Comparison of ENCODE assay signal across 23 cellular contexts in genomic region chr7:131532570-131533091, GRCh38. TPM values are rescaled to one million over a fixed set of nuclear protein-coding genes. Genes with fewer than 3 reads are reported as not detected.
DNase-seq lines count a peak whose midpoint lies in the region; ATAC-seq and TF ChIP-seq lines count a peak whose summit lies in the region.
"Had no signal": no experiment of that assay in that cellular context is flagged by ENCODE, and none has a peak within 500 bp of the region (broad histone marks: within the 10 kb centered on the region; RNA-seq: fewer than 3 reads in every experiment).

No MANE protein-coding gene starts in this region.

- no peaks in the 10 kb centered on the region for H3K36me3 ChIP-seq in Caco-2 (ENCODE audit: control insufficient read depth, insufficient read depth, low read length)
- H3K36me3 ChIP-seq in psoas muscle (ENCODE audit: insufficient read depth in 1 of 2, low read depth in 1 of 2) = no peaks in the 10 kb centered on the region
- H3K36me3 ChIP-seq: SJCRH30 had no signal

- WGBS in psoas muscle, 3 donors = 65 to 80% (median 77%) methylated on average over 10 of the region's 10 CpGs

- intact Hi-C loops in Caco-2 (cut with micrococcal nuclease; ENCODE audit: unreplicated experiment) (no loop called here), psoas muscle (cut with DNase I) (no loop called here)

- POLR2A ChIA-PET in Caco-2 (lab: Charles Lee) = no interaction called here

- BruUV-seq in Caco-2 (replicated peaks; lab: Mats Ljungman, UMichigan) = no TSS peak

- H3K27me3 ChIP-seq in Caco-2 (replicated peaks; ENCODE audit: control insufficient read depth, insufficient read depth, low read length) = no peaks in the 10 kb centered on the region
- no peaks in the 10 kb centered on the region for H3K27me3 ChIP-seq in layer of hippocampus (ENCODE audit: control insufficient read depth, insufficient read depth, low read length)
- H3K27me3 ChIP-seq in psoas muscle (ENCODE audit: insufficient read depth in 3 of 3, low read length in 2 of 3) = no peaks in the 10 kb centered on the region
- H3K27me3 ChIP-seq: SJCRH30 had no signal

- H3K4me3 Mint-ChIP-seq in Caco-2 (ENCODE audit: unreplicated experiment) = no peak overlapping the region
- no peak overlapping the region for H3K4me3 Mint-ChIP-seq in chondrocyte (ENCODE audit: unreplicated experiment)
- H3K4me3 Mint-ChIP-seq: activated T-cell treated with anti-CD3 and anti-CD28 coated beads, Interleukin-2, amount 50 U/mL, for 24 hours; B cell; natural killer cell treated with Interleukin-12 subunit alpha and Interleukin-12 subunit beta and Interleukin-15 and Interleukin-18, amount 100 ng/mL, for 72 hours; stimulated activated naive CD8-positive, alpha-beta T cell treated with anti-CD3 and anti-CD28 coated beads, Interleukin-15, amount 100 ng/mL, for 72 hours; T-cell had no signal

- no peaks in the 10 kb centered on the region for H3K27me3 Mint-ChIP-seq in Caco-2 (ENCODE audit: insufficient read depth, unreplicated experiment)
- H3K27me3 Mint-ChIP-seq in chondrocyte (ENCODE audit: low read depth) = no peaks in the 10 kb centered on the region
- H3K27me3 Mint-ChIP-seq: activated T-cell treated with anti-CD3 and anti-CD28 coated beads, Interleukin-2, amount 50 U/mL, for 24 hours; B cell; natural killer cell treated with Interleukin-12 subunit alpha and Interleukin-12 subunit beta and Interleukin-15 and Interleukin-18, amount 100 ng/mL, for 72 hours; stimulated activated naive CD8-positive, alpha-beta T cell treated with anti-CD3 and anti-CD28 coated beads, Interleukin-15, amount 100 ng/mL, for 72 hours; T-cell had no signal

- H3K9me3 ChIP-seq in Caco-2 (no peaks in the 10 kb centered on the region), psoas muscle (no peaks in the 10 kb centered on the region)
- H3K9me3 ChIP-seq: SJCRH30 had no signal

- peaks cover 1% of the 10 kb centered on the region; the same call in 1 of the 2 replicates for H3K4me1 ChIP-seq in Caco-2
- peaks cover 8% of the 10 kb centered on the region for H3K4me1 ChIP-seq in psoas muscle
- H3K4me1 ChIP-seq: parathyroid adenoma had no signal

- ATAC-seq in psoas muscle = no peak
- ATAC-seq in GM21576 (IDR thresholded peaks at IDR 0.05; ENCODE audit: unreplicated experiment) = no peak
- ATAC-seq: GM12878; stimulated activated naive CD8-positive, alpha-beta T cell treated with anti-CD3 and anti-CD28 coated beads, Interleukin-15, amount 100 ng/mL, for 72 hours; T-cell had no signal

- H3K4me1 Mint-ChIP-seq in Caco-2 (ENCODE audit: low read depth, unreplicated experiment) (peaks cover 15% of the 10 kb centered on the region), chondrocyte (ENCODE audit: low read depth) (peaks cover 21% of the 10 kb centered on the region)
- H3K4me1 Mint-ChIP-seq: B cell, T-cell had no signal

- H3K9me3 Mint-ChIP-seq in Caco-2 (ENCODE audit: unreplicated experiment) (no peaks in the 10 kb centered on the region), chondrocyte (ENCODE audit: low read depth) (no peaks in the 10 kb centered on the region)
- H3K9me3 Mint-ChIP-seq: activated T-cell treated with anti-CD3 and anti-CD28 coated beads, Interleukin-2, amount 50 U/mL, for 24 hours; natural killer cell treated with Interleukin-12 subunit alpha and Interleukin-12 subunit beta and Interleukin-15 and Interleukin-18, amount 100 ng/mL, for 72 hours; stimulated activated naive CD8-positive, alpha-beta T cell treated with anti-CD3 and anti-CD28 coated beads, Interleukin-15, amount 100 ng/mL, for 72 hours; T-cell had no signal

- H3K27ac Mint-ChIP-seq in Caco-2 (ENCODE audit: unreplicated experiment) (peak overlapping the region; percentile 19), chondrocyte (ENCODE audit: unreplicated experiment) (no peak overlapping the region)
- H3K27ac Mint-ChIP-seq: activated T-cell treated with anti-CD3 and anti-CD28 coated beads, Interleukin-2, amount 50 U/mL, for 24 hours; B cell; natural killer cell treated with Interleukin-12 subunit alpha and Interleukin-12 subunit beta and Interleukin-15 and Interleukin-18, amount 100 ng/mL, for 72 hours; stimulated activated naive CD8-positive, alpha-beta T cell treated with anti-CD3 and anti-CD28 coated beads, Interleukin-15, amount 100 ng/mL, for 72 hours; T-cell had no signal

- no peak for TF ChIP-seq CTCF in Caco-2 (IDR thresholded peaks at IDR 0.05; ENCODE audit: insufficient read depth in 1 of 2, low read depth in 1 of 2, low read length in 1 of 2, severe bottlenecking in 1 of 2, unreplicated experiment in 1 of 2)
- no peak for TF ChIP-seq CTCF in chondrocyte (IDR thresholded peaks at IDR 0.05)
- no peak for TF ChIP-seq CTCF in psoas muscle (IDR thresholded peaks at IDR 0.05)

- H3K4me3 ChIP-seq in Caco-2 (ENCODE audit: low read depth, low read length) (no peak overlapping the region), psoas muscle (no peak overlapping the region)
- H3K4me3 ChIP-seq: GM12878, SJCRH30 had no signal

- no peak for DNase-seq in Caco-2
- DNase-seq in chondrocyte (ENCODE audit: low spot score) = peak; percentile 34
- no peak for DNase-seq in psoas muscle
- DNase-seq in cerebellar nuclear complex (lab: John Stamatoyannopoulos, UW) = no peak
- DNase-seq in OCI-M2 (lab: John Stamatoyannopoulos, UW; ENCODE audit: unreplicated experiment) = no peak
- DNase-seq in activated CD4-positive, alpha-beta T cell treated with anti-CD3 and anti-CD28 coated beads for 4 hours = no peak
- DNase-seq: activated CD4-positive, CD25-positive, alpha-beta regulatory T cell treated with anti-CD3 and anti-CD28 coated beads, Interleukin-2, amount 50 U/mL, for 72 hours; activated T-cell treated with anti-CD3 and anti-CD28 coated beads, Interleukin-2, amount 50 U/mL, for 24 hours; cortex of kidney; DND-41; NCI-H1694; NCI-H2171 treated with DMSO at 0.1 percent for 48 hours; NCI-H524 treated with DMSO at 0.1 percent for 48 hours; NK-92 treated with Interleukin-12 subunit alpha and Interleukin-12 subunit beta, amount 100 ng/mL, for 24 hours; SJCRH30; stimulated activated naive CD8-positive, alpha-beta T cell treated with anti-CD3 and anti-CD28 coated beads, Interleukin-15, amount 100 ng/mL, for 72 hours; T-cell had no signal

- CTCF ChIA-PET in Caco-2 (lab: Charles Lee) = no interaction called here

- H3K36me3 Mint-ChIP-seq in Caco-2 (ENCODE audit: insufficient read depth, unreplicated experiment) (peaks cover 83% of the 10 kb centered on the region), chondrocyte (ENCODE audit: low read depth) (no peaks in the 10 kb centered on the region)
- H3K36me3 Mint-ChIP-seq: natural killer cell treated with Interleukin-12 subunit alpha and Interleukin-12 subunit beta and Interleukin-15 and Interleukin-18, amount 100 ng/mL, for 72 hours; T-cell had no signal

- H3K27ac ChIP-seq in layer of hippocampus (ENCODE audit: low read depth, low read length) (peak overlapping the region; percentile 18), psoas muscle (peak overlapping the region; percentile 41)
- H3K27ac ChIP-seq: parathyroid adenoma, SJCRH30 had no signal

RNA-seq across cellular contexts. Expression of gene PODXL, which starts 23.8 kb away (rescaled TPM):
- total RNA-seq in Caco-2 (2022) (243 and 278 TPM in 2 replicates), chondrocyte (11.9 to 14.5 TPM (median 14.0 TPM) in 3 replicates), psoas muscle (10 to 100 TPM; 16.2 to 46.8 (median 21.8) TPM)
- 10 to 100 TPM in 2 of 3 donors, 1 to 10 TPM in 1; 9.0 to 13.3 (median 10.6) TPM for polyA plus RNA-seq in psoas muscle
